7 cellular contexts compared by ENCODE assay signal in genomic region chr3:152644478-152644877, GRCh38.
"Had no signal": no experiment of that assay in that cellular context is flagged by ENCODE, and none has a peak within 500 bp of the region (broad histone marks: within the 10 kb centered on the region; RNA-seq: fewer than 3 reads in every experiment).

No MANE protein-coding gene starts in this region.

- DNase-seq: GDM1, GF-D8 had no signal

- ATAC-seq: GM12878 had no signal

- FAIRE-seq: G401.6, GM12878, GM12891, GM12892, GM18507 had no signal

- H3K4me3 ChIP-seq: GM12878 had no signal
